ENCODE assay signal across 1 cellular context in the genomic region with DNA sequence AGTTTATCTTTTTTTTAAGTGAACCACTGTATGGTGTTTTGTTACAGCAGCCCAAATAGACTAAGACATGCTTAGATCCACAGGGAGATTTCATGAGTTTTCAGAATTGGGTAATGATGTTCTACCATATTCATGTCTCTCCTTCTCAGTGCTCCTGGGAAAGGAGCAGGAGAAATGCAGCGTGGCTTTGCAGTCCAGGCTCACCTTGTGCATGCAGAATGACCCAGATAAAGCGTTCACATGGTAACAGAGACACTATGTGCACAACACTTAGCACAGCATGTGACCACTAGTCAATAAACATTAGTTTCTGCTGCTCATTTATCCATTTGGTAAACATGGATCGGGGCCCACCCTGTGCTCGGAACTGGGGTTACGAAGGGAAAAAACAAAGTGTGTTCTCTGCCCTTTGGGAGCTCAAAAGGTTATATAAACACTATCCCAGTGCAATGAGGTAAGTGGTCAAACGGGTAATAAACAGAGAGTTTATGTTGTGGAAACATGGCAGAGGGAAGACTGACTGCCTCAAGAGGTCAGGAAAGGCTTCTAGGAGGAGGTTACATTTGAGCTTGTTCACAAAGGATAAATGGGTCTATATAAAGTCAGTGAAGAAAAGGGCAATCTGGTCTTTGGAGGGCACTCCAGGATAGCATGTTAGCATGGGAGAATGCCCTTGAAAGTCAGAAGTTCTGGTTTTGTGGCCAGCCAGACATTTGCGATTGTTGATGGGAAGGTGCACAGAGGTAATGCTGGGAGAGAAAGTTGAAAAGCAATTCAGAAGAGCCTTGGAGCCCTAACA.
A peak's percentile ranks its signal among the peaks of the same experiment; 100 is the strongest.
TF ChIP-seq lines count a peak whose summit lies in the region.

No MANE protein-coding gene starts in this region.

TF ChIP-seq in liver, 16 proteins besides CTCF, POLR2A, EP300 and RAD21 (continued from another document):
- TF ChIP-seq, protein P1, sequence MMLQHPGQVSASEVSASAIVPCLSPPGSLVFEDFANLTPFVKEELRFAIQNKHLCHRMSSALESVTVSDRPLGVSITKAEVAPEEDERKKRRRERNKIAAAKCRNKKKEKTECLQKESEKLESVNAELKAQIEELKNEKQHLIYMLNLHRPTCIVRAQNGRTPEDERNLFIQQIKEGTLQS (IDR thresholded peaks at IDR 0.05) = no peak
- TF ChIP-seq, protein P2, sequence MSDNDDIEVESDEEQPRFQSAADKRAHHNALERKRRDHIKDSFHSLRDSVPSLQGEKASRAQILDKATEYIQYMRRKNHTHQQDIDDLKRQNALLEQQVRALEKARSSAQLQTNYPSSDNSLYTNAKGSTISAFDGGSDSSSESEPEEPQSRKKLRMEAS (IDR thresholded peaks at IDR 0.05) = peak; percentile 64
